Comparison of ENCODE assay signal across 9 cellular contexts in the genomic region with DNA sequence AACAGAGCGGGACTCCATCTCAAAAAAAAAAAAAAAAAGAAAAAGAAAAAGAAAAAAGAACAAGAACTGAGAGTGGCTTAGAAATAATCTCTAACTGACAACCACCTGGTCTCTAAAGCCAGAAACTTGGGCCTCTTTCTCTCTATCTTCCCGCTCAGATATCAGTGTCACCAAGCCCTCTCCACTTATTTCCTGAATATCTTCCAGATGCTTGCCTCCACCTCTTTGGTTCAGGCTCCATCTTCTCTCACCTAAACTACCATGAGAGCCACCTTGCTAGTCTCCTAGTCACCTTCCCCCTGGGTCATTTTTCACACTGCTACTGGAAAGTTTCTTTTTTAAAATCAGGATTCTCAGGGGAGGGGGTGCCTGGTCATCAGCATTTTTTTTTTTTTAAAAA. TPM values are rescaled to one million over a fixed set of nuclear protein-coding genes. Genes with fewer than 3 reads are reported as not detected.
A peak's percentile ranks its signal among the peaks of the same experiment; 100 is the strongest.
DNase-seq lines count a peak whose midpoint lies in the region; ATAC-seq and TF ChIP-seq lines count a peak whose summit lies in the region.
"Had no signal": no experiment of that assay in that cellular context is flagged by ENCODE, and none has a peak within 500 bp of the region (broad histone marks: within the 10 kb centered on the region; RNA-seq: fewer than 3 reads in every experiment).

No MANE protein-coding gene starts in this region.

- H3K4me1 Mint-ChIP-seq in activated CD4-positive, alpha-beta T cell treated with anti-CD3 and anti-CD28 coated beads for 36 hours, result peaks cover 50% of the 10 kb centered on the region
- H3K4me1 Mint-ChIP-seq in chondrocyte (ENCODE audit: low read depth), result peaks cover 39% of the 10 kb centered on the region
- H3K4me1 Mint-ChIP-seq in osteocyte (ENCODE audit: unreplicated experiment), result peaks cover 37% of the 10 kb centered on the region

- H3K4me3 ChIP-seq in NB4 (ENCODE audit: low read depth, low read length), result peak overlapping the region; percentile 7

- DNase-seq in activated CD4-positive, alpha-beta T cell treated with anti-CD3 and anti-CD28 coated beads for 36 hours, result no peak
- DNase-seq in activated CD4-positive, alpha-beta T cell treated with anti-CD3 and anti-CD28 coated beads for 1 hour, result no peak
- DNase-seq in NB4 (ENCODE audit: low read depth) (no peak), chondrocyte (ENCODE audit: low spot score) (no peak), osteocyte (ENCODE audit: extremely low spot score, unreplicated experiment) (no peak), NCI-H1105 treated with DMSO at 0.1 percent for 48 hours (lab: John Stamatoyannopoulos, UW) (no peak)
- DNase-seq: amniotic stem cell had no signal

- CTCF ChIA-PET in activated CD4-positive, alpha-beta T cell treated with anti-CD3 and anti-CD28 coated beads for 36 hours (lab: Charles Lee), result interaction anchor here (0.6 to 2.8 kb wide), 3 partner anchors 9 to 111 kb away, joined by 3 to 13 read pairs (median 3); a partner anchor contains a TSS

- peak overlapping the region; percentile 90 for H3K4me3 Mint-ChIP-seq in activated CD4-positive, alpha-beta T cell treated with anti-CD3 and anti-CD28 coated beads for 36 hours
- H3K4me3 Mint-ChIP-seq in chondrocyte (ENCODE audit: unreplicated experiment) (peak overlapping the region; percentile 93), osteocyte (ENCODE audit: unreplicated experiment) (peak overlapping the region; percentile 88)

- H3K9me3 Mint-ChIP-seq in activated CD4-positive, alpha-beta T cell treated with anti-CD3 and anti-CD28 coated beads for 36 hours (ENCODE audit: low read depth), result peaks cover 7% of the 10 kb centered on the region
- H3K9me3 Mint-ChIP-seq in chondrocyte (ENCODE audit: low read depth) (peaks cover 5% of the 10 kb centered on the region), osteocyte (ENCODE audit: unreplicated experiment) (no peaks in the 10 kb centered on the region)

- TF ChIP-seq CTCF in NB4 (IDR thresholded peaks at IDR 0.05; ENCODE audit: low read depth, low read length) (no peak), chondrocyte (IDR thresholded peaks at IDR 0.05) (no peak), osteocyte (IDR thresholded peaks at IDR 0.05) (no peak)

- H3K27ac Mint-ChIP-seq in activated CD4-positive, alpha-beta T cell treated with anti-CD3 and anti-CD28 coated beads for 36 hours, result peak overlapping the region; percentile 84
- H3K27ac Mint-ChIP-seq in chondrocyte (ENCODE audit: unreplicated experiment) (peak overlapping the region; percentile 96), osteocyte (ENCODE audit: unreplicated experiment) (peak overlapping the region; percentile 95)

- POLR2A ChIA-PET in activated CD4-positive, alpha-beta T cell treated with anti-CD3 and anti-CD28 coated beads for 36 hours (lab: Charles Lee), result interaction anchor here (0.7 kb wide), 2 partner anchors 8 to 45 kb away, joined by 3 to 5 read pairs; a partner anchor contains a TSS

- ATAC-seq in activated CD4-positive, alpha-beta T cell treated with anti-CD3 and anti-CD28 coated beads for 36 hours, result no peak
- ATAC-seq in HG02642 (IDR thresholded peaks at IDR 0.05; ENCODE audit: poor library complexity, unreplicated experiment), result no peak
- no peak for ATAC-seq in HG03097 (IDR thresholded peaks at IDR 0.05; ENCODE audit: low FRiP score, unreplicated experiment)

- H3K27me3 Mint-ChIP-seq in activated CD4-positive, alpha-beta T cell treated with anti-CD3 and anti-CD28 coated beads for 36 hours, result no peaks in the 10 kb centered on the region
- H3K27me3 Mint-ChIP-seq in chondrocyte (ENCODE audit: low read depth) (no peaks in the 10 kb centered on the region), osteocyte (ENCODE audit: unreplicated experiment) (no peaks in the 10 kb centered on the region)

- H3K36me3 Mint-ChIP-seq in activated CD4-positive, alpha-beta T cell treated with anti-CD3 and anti-CD28 coated beads for 36 hours (ENCODE audit: low read depth), result peaks cover 54% of the 10 kb centered on the region
- H3K36me3 Mint-ChIP-seq in chondrocyte (ENCODE audit: low read depth) (peaks cover 18% of the 10 kb centered on the region), osteocyte (ENCODE audit: unreplicated experiment) (peaks cover 22% of the 10 kb centered on the region)

- intact Hi-C loops in activated CD4-positive, alpha-beta T cell treated with anti-CD3 and anti-CD28 coated beads for 36 hours (cut with DNase I, micrococcal nuclease), result no loop called here

- no peak for TF ChIP-seq POLR2A in NB4 (IDR thresholded peaks at IDR 0.05; ENCODE audit: extremely low read depth, insufficient read length)

RNA-seq across cellular contexts. Expression of a gene that starts 1.8 kb away (rescaled TPM):
- 10 to 100 TPM; 17.0 to 24.4 TPM for total RNA-seq in activated CD4-positive, alpha-beta T cell treated with anti-CD3 and anti-CD28 coated beads for 36 hours
- total RNA-seq in chondrocyte (60.3 to 92.0 TPM (median 61.0 TPM) in 3 replicates), osteocyte (69.5 and 81.8 TPM in 2 replicates)

RNA-seq across cellular contexts. Expression of a gene that starts 8.4 kb away (rescaled TPM):
- total RNA-seq in activated CD4-positive, alpha-beta T cell treated with anti-CD3 and anti-CD28 coated beads for 36 hours, result under 1 TPM; 0.14 to 0.30 TPM
- 0.46 TPM in 1 of 3 replicates, not detected in the others for total RNA-seq in chondrocyte
- not detected in 2 replicates for total RNA-seq in osteocyte

RNA-seq across cellular contexts. Expression of a gene that starts 8.4 kb away (rescaled TPM):
- 10 to 100 TPM; 73.4 to 73.7 TPM for total RNA-seq in activated CD4-positive, alpha-beta T cell treated with anti-CD3 and anti-CD28 coated beads for 36 hours
- total RNA-seq in chondrocyte (26.7 to 46.2 TPM (median 27.4 TPM) in 3 replicates), osteocyte (34.6 and 36.5 TPM in 2 replicates)

RNA-seq across cellular contexts. Expression of a gene that starts 16.2 kb away (rescaled TPM):
- total RNA-seq in activated CD4-positive, alpha-beta T cell treated with anti-CD3 and anti-CD28 coated beads for 36 hours, result 10 to 100 TPM; 48.8 to 73.0 TPM
- total RNA-seq in chondrocyte, result 33.1 to 36.1 TPM (median 35.3 TPM) in 3 replicates
- 38.1 and 45.3 TPM in 2 replicates for total RNA-seq in osteocyte

RNA-seq across cellular contexts. Expression of a gene that starts 18.8 kb away (rescaled TPM):
- 10 to 100 TPM in 1 of 2 experiments, 1 to 10 TPM in 1; 4.5 to 11.7 TPM for total RNA-seq in activated CD4-positive, alpha-beta T cell treated with anti-CD3 and anti-CD28 coated beads for 36 hours
- total RNA-seq in chondrocyte (23.2 to 25.7 TPM (median 23.6 TPM) in 3 replicates), osteocyte (23.8 and 25.4 TPM in 2 replicates)
